13 cellular contexts compared by ENCODE assay signal in genomic region chr16:17271687-17272086, GRCh38.
DNase-seq lines count a peak whose midpoint lies in the region; ATAC-seq and TF ChIP-seq lines count a peak whose summit lies in the region.
"Had no signal": no experiment of that assay in that cellular context is flagged by ENCODE, and none has a peak within 500 bp of the region (broad histone marks: within the 10 kb centered on the region; RNA-seq: fewer than 3 reads in every experiment).

No MANE protein-coding gene starts in this region.

- H3K36me3 Mint-ChIP-seq in activated naive CD8-positive, alpha-beta T cell treated with anti-CD3 and anti-CD28 coated beads for 36 hours, result peaks cover 2% of the 10 kb centered on the region
- peaks cover 3% of the 10 kb centered on the region for H3K36me3 Mint-ChIP-seq in activated naive CD8-positive, alpha-beta T cell treated with anti-CD3 and anti-CD28 coated beads, Interleukin-2, amount 50 U/mL, for 24 hours (ENCODE audit: low read depth)
- H3K36me3 Mint-ChIP-seq: naive B cell had no signal

- no peak overlapping the region for H3K4me3 Mint-ChIP-seq in activated naive CD8-positive, alpha-beta T cell treated with anti-CD3 and anti-CD28 coated beads for 36 hours
- no peak overlapping the region for H3K4me3 Mint-ChIP-seq in activated naive CD8-positive, alpha-beta T cell treated with anti-CD3 and anti-CD28 coated beads, Interleukin-2, amount 50 U/mL, for 24 hours
- H3K4me3 Mint-ChIP-seq: activated T-cell treated with anti-CD3 and anti-CD28 coated beads, Interleukin-2, amount 50 U/mL, for 4 hours had no signal

- H3K27me3 ChIP-seq in adrenal gland (no peaks in the 10 kb centered on the region), testis (no peaks in the 10 kb centered on the region)

- H3K27ac Mint-ChIP-seq in activated naive CD8-positive, alpha-beta T cell treated with anti-CD3 and anti-CD28 coated beads for 36 hours, result peak overlapping the region; percentile 66
- no peak overlapping the region for H3K27ac Mint-ChIP-seq in activated naive CD8-positive, alpha-beta T cell treated with anti-CD3 and anti-CD28 coated beads, Interleukin-2, amount 50 U/mL, for 24 hours

- H3K27ac ChIP-seq in adrenal gland (peak overlapping the region; percentile 78 to 93 (median 91)), testis (peak overlapping the region; percentile 2 to 70)

- DNase-seq in activated naive CD8-positive, alpha-beta T cell treated with anti-CD3 and anti-CD28 coated beads for 36 hours, result no peak
- DNase-seq in activated naive CD8-positive, alpha-beta T cell treated with anti-CD3 and anti-CD28 coated beads, Interleukin-2, amount 50 U/mL, for 24 hours, result no peak
- DNase-seq in adrenal gland (peak; percentile 52 to 76 (median 64)), medulla oblongata (ENCODE audit: extremely low spot score) (peak; percentile 86), testis (peak; percentile 30), CD1c-positive myeloid dendritic cell (ENCODE audit: extremely low spot score) (no peak), ecto neural progenitor cell (ENCODE audit: low spot score) (no peak), NCI-H1436 (lab: John Stamatoyannopoulos, UW) (no peak)
- DNase-seq: activated CD4-positive, alpha-beta T cell treated with anti-CD3 and anti-CD28 coated beads for 1 hour; activated T-cell treated with anti-CD3 and anti-CD28 coated beads, Interleukin-2, amount 50 U/mL, for 4 hours; naive B cell; NCI-H82 had no signal

- 59 to 76% (median 70%) methylated on average over 4 of the region's 4 CpGs for WGBS in adrenal gland, 4 donors
- 73 to 83% methylated on average over 4 of the region's 4 CpGs for WGBS in testis, 2 donors

- no peak for ATAC-seq in activated naive CD8-positive, alpha-beta T cell treated with anti-CD3 and anti-CD28 coated beads, Interleukin-2, amount 50 U/mL, for 24 hours
- ATAC-seq: activated T-cell treated with anti-CD3 and anti-CD28 coated beads, Interleukin-2, amount 50 U/mL, for 4 hours; esophagus mucosa had no signal

- H3K4me1 ChIP-seq in adrenal gland (replicated peaks in 1 of 2) (peaks cover 26 to 51% of the 10 kb centered on the region in 2 donors), testis (peaks cover 11% of the 10 kb centered on the region)

- no peaks in the 10 kb centered on the region for H3K36me3 ChIP-seq in adrenal gland (replicated peaks in 1 of 2)
- H3K36me3 ChIP-seq in testis (ENCODE audit: low read depth, missing control alignments), result no peaks in the 10 kb centered on the region

- TF ChIP-seq POLR2A in adrenal gland (IDR thresholded peaks at IDR 0.05) (no peak), testis (IDR thresholded peaks at IDR 0.05) (no peak)

- no peak for TF ChIP-seq CTCF in adrenal gland (IDR thresholded peaks at IDR 0.05)
- TF ChIP-seq CTCF in testis (IDR thresholded peaks at IDR 0.05), result no peak

- no peaks in the 10 kb centered on the region for H3K9me3 Mint-ChIP-seq in activated naive CD8-positive, alpha-beta T cell treated with anti-CD3 and anti-CD28 coated beads for 36 hours
- no peaks in the 10 kb centered on the region for H3K9me3 Mint-ChIP-seq in activated naive CD8-positive, alpha-beta T cell treated with anti-CD3 and anti-CD28 coated beads, Interleukin-2, amount 50 U/mL, for 24 hours
- H3K9me3 Mint-ChIP-seq: activated T-cell treated with anti-CD3 and anti-CD28 coated beads, Interleukin-2, amount 50 U/mL, for 4 hours; naive B cell had no signal

- H3K4me3 ChIP-seq in adrenal gland (no peak overlapping the region), testis (no peak overlapping the region)

- no peaks in the 10 kb centered on the region for H3K9me3 ChIP-seq in adrenal gland (replicated peaks in 1 of 3)
- no peaks in the 10 kb centered on the region for H3K9me3 ChIP-seq in testis

- no peaks in the 10 kb centered on the region for H3K27me3 Mint-ChIP-seq in activated naive CD8-positive, alpha-beta T cell treated with anti-CD3 and anti-CD28 coated beads for 36 hours
- H3K27me3 Mint-ChIP-seq in activated naive CD8-positive, alpha-beta T cell treated with anti-CD3 and anti-CD28 coated beads, Interleukin-2, amount 50 U/mL, for 24 hours, result peaks cover 3% of the 10 kb centered on the region
- H3K27me3 Mint-ChIP-seq: naive B cell had no signal

- H3K4me1 Mint-ChIP-seq in activated naive CD8-positive, alpha-beta T cell treated with anti-CD3 and anti-CD28 coated beads for 36 hours, result peaks cover 36% of the 10 kb centered on the region
- peaks cover 44% of the 10 kb centered on the region for H3K4me1 Mint-ChIP-seq in activated naive CD8-positive, alpha-beta T cell treated with anti-CD3 and anti-CD28 coated beads, Interleukin-2, amount 50 U/mL, for 24 hours

- intact Hi-C loops in adrenal gland (cut with DNase I), result loop anchor here in 1 of 2 donors (10.0 kb wide), 1 partner anchor 193 kb away; no protein-coding TSS in a partner anchor
- intact Hi-C loops in testis (cut with DNase I; ENCODE audit: low total_unique reads), result no loop called here

Comparison
In these comparisons a context has a peak if more than half of its experiments do, and no peak if none do; other contexts are left out.
1. DNase-seq: peak in adrenal gland (7 of 7), medulla oblongata (single experiment) and testis (single experiment); none in activated naive CD8-positive, alpha-beta T cell treated with anti-CD3 and anti-CD28 coated beads for 36 hours (single experiment), activated naive CD8-positive, alpha-beta T cell treated with anti-CD3 and anti-CD28 coated beads, Interleukin-2, amount 50 U/mL, for 24 hours (single experiment), CD1c-positive myeloid dendritic cell (single experiment), ecto neural progenitor cell (single experiment) and NCI-H1436 (single experiment).